In the genomic region with DNA sequence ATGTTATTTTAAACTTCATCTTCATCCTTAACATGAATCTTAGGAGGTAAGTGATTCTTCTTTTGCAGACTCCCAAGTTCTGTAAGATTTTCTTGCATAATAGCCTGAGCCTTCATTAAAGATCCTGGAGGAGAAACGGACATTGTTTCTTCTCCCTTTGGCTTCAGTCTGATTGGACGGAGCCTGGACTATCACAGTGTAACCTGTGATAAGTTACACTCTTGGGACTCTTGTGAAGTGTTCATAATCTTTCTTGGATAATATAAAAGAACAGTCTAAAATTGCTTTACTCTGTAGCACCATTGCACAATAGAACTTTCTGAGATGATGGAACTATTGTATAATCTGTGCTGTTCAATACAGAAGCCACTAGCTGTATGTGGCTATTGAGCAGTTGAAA, we compare ENCODE assay signal across 28 cellular contexts.
"Had no signal": no experiment of that assay in that cellular context is flagged by ENCODE, and none has a peak within 500 bp of the region (broad histone marks: within the 10 kb centered on the region; RNA-seq: fewer than 3 reads in every experiment).

No MANE protein-coding gene starts in this region.

- H3K36me3 Mint-ChIP-seq: mesothelial cell of epicardium; natural killer cell treated with Interleukin-12 subunit alpha and Interleukin-12 subunit beta and Interleukin-15 and Interleukin-18, amount 100 ng/mL, for 72 hours had no signal

- H3K36me3 ChIP-seq: left ventricle myocardium inferior, neutrophil, ovary, right atrium auricular region, right lobe of liver, thoracic aorta, tibial artery, upper lobe of right lung had no signal

- H3K4me1 ChIP-seq: heart right ventricle, left ventricle myocardium inferior, right atrium auricular region, right lobe of liver, stomach, upper lobe of right lung had no signal

- H3K27ac ChIP-seq: heart right ventricle, hepatocyte, left ventricle myocardium inferior, neutrophil, ovary, right atrium auricular region, right lobe of liver, skin epidermis, stomach, thoracic aorta, tibial artery, upper lobe of right lung had no signal

- H3K9me3 ChIP-seq: heart right ventricle, left ventricle myocardium inferior, mucosa of descending colon, neutrophil, ovary, right atrium auricular region, right lobe of liver, stomach, thoracic aorta, tibial artery, upper lobe of right lung had no signal

- H3K4me3 ChIP-seq: heart right ventricle, hepatocyte, left ventricle myocardium inferior, lung, mucosa of descending colon, ovary, right atrium auricular region, right lobe of liver, skin epidermis, stomach, thoracic aorta, tibial artery, upper lobe of right lung had no signal

- H3K4me3 Mint-ChIP-seq: mesothelial cell of epicardium; naive thymus-derived CD4-positive, alpha-beta T cell; natural killer cell treated with Interleukin-12 subunit alpha and Interleukin-12 subunit beta and Interleukin-15 and Interleukin-18, amount 100 ng/mL, for 72 hours; neural crest cell; stimulated activated naive B cell treated with anti-CD40 and anti-IgM and Interleukin-4, amounts not matched to agents 10 μg/mL and 1 μg/mL and 100 μg/mL, for 72 hours had no signal

- H3K4me1 Mint-ChIP-seq: neural crest cell had no signal

- DNase-seq: heart right ventricle; islet precursor cell; left ventricle myocardium inferior; mesendoderm; mucosa of descending colon; naive thymus-derived CD4-positive, alpha-beta T cell; occipital lobe; right lobe of liver; stimulated activated CD4-positive, alpha-beta T cell treated with anti-CD3 and anti-CD28 coated beads, Interleukin-12 subunit alpha, Interleukin-12 subunit beta, amount 100 ng/mL, for 4 hours; stimulated activated CD4-positive, alpha-beta T cell treated with anti-CD3 and anti-CD28 coated beads, Interleukin-15, amount 100 ng/mL, for 24 hours; stimulated activated CD4-positive, alpha-beta T cell treated with anti-CD3 and anti-CD28 coated beads, Interleukin-2, amount 100 ng/mL, for 24 hours; stimulated activated CD4-positive, alpha-beta T cell treated with anti-CD3 and anti-CD28 coated beads, Interleukin-4, amount 100 ng/mL, for 1 hour; stimulated activated naive B cell treated with anti-CD40 and anti-IgM and Interleukin-4, amounts not matched to agents 10 μg/mL and 1 μg/mL and 100 μg/mL, for 72 hours; stimulated activated naive CD8-positive, alpha-beta T cell treated with anti-CD3 and anti-CD28 coated beads, Interleukin-15, Interleukin-2, amounts not matched to agents 100 U/mL and 50 U/mL, for 24 hours; stomach; upper lobe of right lung had no signal

- H3K27me3 Mint-ChIP-seq: progenitor cell of endocrine pancreas; stimulated activated naive B cell treated with anti-CD40 and anti-IgM and Interleukin-4, amounts not matched to agents 10 μg/mL and 1 μg/mL and 100 μg/mL, for 72 hours had no signal

- H3K27ac Mint-ChIP-seq: naive thymus-derived CD4-positive, alpha-beta T cell; natural killer cell treated with Interleukin-12 subunit alpha and Interleukin-12 subunit beta and Interleukin-15 and Interleukin-18, amount 100 ng/mL, for 72 hours; progenitor cell of endocrine pancreas; stimulated activated naive B cell treated with anti-CD40 and anti-IgM and Interleukin-4, amounts not matched to agents 10 μg/mL and 1 μg/mL and 100 μg/mL, for 72 hours had no signal

- ATAC-seq: heart right ventricle; mucosa of descending colon; naive thymus-derived CD4-positive, alpha-beta T cell; natural killer cell treated with Interleukin-12 subunit alpha and Interleukin-12 subunit beta and Interleukin-15 and Interleukin-18, amount 100 ng/mL, for 72 hours; right lobe of liver; stimulated activated naive B cell treated with anti-CD40 and anti-IgM and Interleukin-4, amounts not matched to agents 10 μg/mL and 1 μg/mL and 100 μg/mL, for 72 hours; stimulated activated naive CD8-positive, alpha-beta T cell treated with anti-CD3 and anti-CD28 coated beads, Interleukin-15, Interleukin-2, amounts not matched to agents 100 U/mL and 50 U/mL, for 24 hours; upper lobe of right lung had no signal

- H3K27me3 ChIP-seq: heart right ventricle, hepatocyte, neutrophil, ovary, right atrium auricular region, right lobe of liver, stomach, tibial artery, upper lobe of right lung had no signal

- H3K9me3 Mint-ChIP-seq: natural killer cell treated with Interleukin-12 subunit alpha and Interleukin-12 subunit beta and Interleukin-15 and Interleukin-18, amount 100 ng/mL, for 72 hours; neural crest cell; stimulated activated naive B cell treated with anti-CD40 and anti-IgM and Interleukin-4, amounts not matched to agents 10 μg/mL and 1 μg/mL and 100 μg/mL, for 72 hours had no signal
